8 cellular contexts compared by ENCODE assay signal in the genomic region with DNA sequence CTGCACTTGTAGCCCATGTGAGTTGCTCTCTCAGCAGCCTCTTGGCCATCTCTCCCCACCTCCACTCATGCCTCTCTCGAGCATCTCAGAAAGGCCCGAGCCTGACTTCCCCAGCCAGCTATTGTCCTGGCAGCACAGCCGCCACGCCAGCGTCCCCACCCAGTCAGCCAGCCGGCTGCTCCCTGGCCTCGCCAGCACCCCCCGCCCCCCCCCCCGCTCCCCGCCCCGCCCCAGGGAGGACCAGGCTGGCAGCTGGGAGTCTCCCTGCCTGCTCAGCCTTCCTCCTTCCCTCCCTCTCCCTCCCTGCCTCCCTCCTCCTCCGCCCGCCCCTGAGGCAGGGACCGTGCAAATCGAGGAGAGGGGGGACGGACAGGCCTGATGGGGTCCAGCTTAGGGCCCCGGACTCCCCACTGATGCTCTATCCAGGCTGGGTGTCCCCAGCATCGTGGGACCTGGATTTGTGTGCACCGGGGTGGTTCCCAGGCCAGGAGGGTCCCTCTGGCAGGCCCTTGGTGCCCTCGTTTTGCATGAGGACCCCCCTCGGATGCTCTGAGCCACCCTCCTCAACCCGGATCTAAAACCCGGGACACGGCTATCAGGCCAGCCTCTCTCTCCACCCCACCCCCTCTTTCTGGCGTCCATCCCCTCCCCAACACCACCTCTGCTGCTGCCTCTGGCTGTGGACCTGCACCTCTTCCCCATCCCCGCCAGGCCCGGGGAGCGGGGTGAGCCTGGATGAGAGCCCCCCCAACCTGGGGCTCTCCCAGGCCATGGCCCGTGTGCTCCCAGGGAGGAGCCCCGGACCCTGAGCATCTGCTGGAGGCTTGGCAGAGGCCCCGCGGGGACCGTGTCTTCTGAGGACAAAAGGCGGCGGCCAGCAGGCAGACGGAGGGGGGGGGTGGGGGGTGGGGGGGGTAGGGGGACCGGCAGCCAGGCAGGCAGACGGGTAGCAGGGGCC. TPM values are rescaled to one million over a fixed set of nuclear protein-coding genes. Genes with fewer than 3 reads are reported as not detected.
DNase-seq lines count a peak whose midpoint lies in the region; ATAC-seq and TF ChIP-seq lines count a peak whose summit lies in the region.

A gene with protein sequence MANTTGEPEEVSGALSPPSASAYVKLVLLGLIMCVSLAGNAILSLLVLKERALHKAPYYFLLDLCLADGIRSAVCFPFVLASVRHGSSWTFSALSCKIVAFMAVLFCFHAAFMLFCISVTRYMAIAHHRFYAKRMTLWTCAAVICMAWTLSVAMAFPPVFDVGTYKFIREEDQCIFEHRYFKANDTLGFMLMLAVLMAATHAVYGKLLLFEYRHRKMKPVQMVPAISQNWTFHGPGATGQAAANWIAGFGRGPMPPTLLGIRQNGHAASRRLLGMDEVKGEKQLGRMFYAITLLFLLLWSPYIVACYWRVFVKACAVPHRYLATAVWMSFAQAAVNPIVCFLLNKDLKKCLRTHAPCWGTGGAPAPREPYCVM (plus strand): TSS at position 621 of the 958 bp plus-strand sequence. CDS start 27,833 bp downstream, outside the sequence.

- CTCF ChIA-PET in AG04449 (lab: Yijun Ruan, JAX), result interaction anchor here (1.1 kb wide), 1 partner anchor 22 kb away, joined by 3 read pairs; no protein-coding TSS in a partner anchor

- no peak for DNase-seq in AG04449 (ENCODE audit: low read depth, low spot score)
- peak; percentile 73 for DNase-seq in MG63
- DNase-seq in adrenal gland, result peak; percentile 7 to 59 (median 35)
- DNase-seq in right cardiac atrium, result peak; percentile 71 to 85 (median 82)
- DNase-seq in effector memory CD8-positive, alpha-beta T cell, result no peak

- H3K27me3 ChIP-seq in MG63 (no peaks in the 10 kb centered on the region), adrenal gland (peaks cover 4% of the 10 kb centered on the region), right cardiac atrium (ENCODE audit: control insufficient read depth, insufficient read depth) (no peaks in the 10 kb centered on the region), rectal smooth muscle tissue (ENCODE audit: control insufficient read depth, insufficient read depth, low read length) (peaks cover 2% of the 10 kb centered on the region)

- no peak within 1 kb of the TSS for H3K27ac Mint-ChIP-seq in effector memory CD8-positive, alpha-beta T cell

- H3K4me3 ChIP-seq in AG04449 (ENCODE audit: low read depth, low read length), result peak within 1 kb of the TSS; percentile 67
- peak within 1 kb of the TSS; percentile 54 for H3K4me3 ChIP-seq in MG63
- peak within 1 kb of the TSS in 1 of 4 donors; percentile 50 for H3K4me3 ChIP-seq in adrenal gland
- peak within 1 kb of the TSS; percentile 57 for H3K4me3 ChIP-seq in right cardiac atrium (ENCODE audit: low read length)
- peak within 1 kb of the TSS; percentile 60 for H3K4me3 ChIP-seq in rectal smooth muscle tissue (ENCODE audit: low read length)

- no peak within 1 kb of the TSS for H3K27ac ChIP-seq in adrenal gland
- H3K27ac ChIP-seq in right cardiac atrium (ENCODE audit: low read length), result peak within 1 kb of the TSS; percentile 67
- peak within 1 kb of the TSS; percentile 35 for H3K27ac ChIP-seq in rectal smooth muscle tissue (ENCODE audit: low read depth, low read length)

- H3K9me3 Mint-ChIP-seq in effector memory CD8-positive, alpha-beta T cell, result no peaks in the 10 kb centered on the region

- intact Hi-C loops in adrenal gland (cut with DNase I) (no loop called here), right cardiac atrium (cut with DNase I) (no loop called here)

- TF ChIP-seq POLR2A in adrenal gland (IDR thresholded peaks at IDR 0.05), result no peak

- H3K36me3 Mint-ChIP-seq in effector memory CD8-positive, alpha-beta T cell (ENCODE audit: insufficient read depth), result no peaks in the 10 kb centered on the region

- no peaks in the 10 kb centered on the region for H3K36me3 ChIP-seq in MG63
- no peaks in the 10 kb centered on the region for H3K36me3 ChIP-seq in adrenal gland (replicated peaks in 1 of 2)
- no peaks in the 10 kb centered on the region for H3K36me3 ChIP-seq in rectal smooth muscle tissue (ENCODE audit: control insufficient read depth, insufficient read depth, low read length)

- no peaks in the 10 kb centered on the region for H3K4me1 ChIP-seq in adrenal gland (replicated peaks in 1 of 2)
- no peaks in the 10 kb centered on the region for H3K4me1 ChIP-seq in right cardiac atrium (ENCODE audit: control insufficient read depth, insufficient read depth, low read length)
- no peaks in the 10 kb centered on the region for H3K4me1 ChIP-seq in rectal smooth muscle tissue (ENCODE audit: control insufficient read depth, insufficient read depth, low read length)

- 2 to 27% (median 3%) methylated on average over 9 to 32 of the region's 38 CpGs for WGBS in adrenal gland, 4 donors
- 2% methylated on average over 30 of the region's 38 CpGs for whole genome bisulfite sequencing in right cardiac atrium

- ATAC-seq in right cardiac atrium, result peak; percentile 95 to 97
- no peak for ATAC-seq in effector memory CD8-positive, alpha-beta T cell (replicated peaks)
- ATAC-seq in GM19328 (IDR thresholded peaks at IDR 0.05; ENCODE audit: unreplicated experiment), result no peak
- ATAC-seq in HG03432 (IDR thresholded peaks at IDR 0.05; ENCODE audit: unreplicated experiment), result no peak

- no peaks in the 10 kb centered on the region for H3K4me1 Mint-ChIP-seq in effector memory CD8-positive, alpha-beta T cell (ENCODE audit: low read depth in 2 of 2)

- no peak within 1 kb of the TSS for H3K9ac ChIP-seq in rectal smooth muscle tissue (ENCODE audit: low read length)

- POLR2A ChIA-PET in AG04449 (lab: Yijun Ruan, JAX), result interaction anchor here (0.5 to 0.7 kb wide), 3 partner anchors 9 to 54 kb away, joined by 3 read pairs; a partner anchor contains a TSS

- peaks cover 0 to 13% of the 10 kb centered on the region in 2 donors for H3K27me3 Mint-ChIP-seq in effector memory CD8-positive, alpha-beta T cell

- peak within 1 kb of the TSS in 1 of 2 donors; percentile 19 for H3K4me3 Mint-ChIP-seq in effector memory CD8-positive, alpha-beta T cell

- TF ChIP-seq CTCF in AG04449 (IDR thresholded peaks at IDR 0.05; ENCODE audit: insufficient read depth, low read length, missing control alignments), result no peak
- TF ChIP-seq CTCF in adrenal gland (IDR thresholded peaks at IDR 0.05), result no peak

- no peaks in the 10 kb centered on the region for H3K9me3 ChIP-seq in MG63
- no peaks in the 10 kb centered on the region for H3K9me3 ChIP-seq in adrenal gland (replicated peaks in 1 of 3)
- H3K9me3 ChIP-seq in right cardiac atrium (ENCODE audit: control insufficient read depth, low read length), result no peaks in the 10 kb centered on the region

RNA-seq across cellular contexts. Expression of the gene that starts here (rescaled TPM):
- 0.63 TPM in 1 of 2 replicates, not detected in the other for total RNA-seq in MG63 (2014; rRNA removed; shearing (Covaris generic); ENCODE audit: low replicate concordance)
- total RNA-seq in adrenal gland, result 1 to 10 TPM in 7 of 8 donors, under 1 TPM in 1; 0.61 to 5.0 (median 2.1) TPM
- polyA plus RNA-seq in adrenal gland, result 1 to 10 TPM; 2.1 to 4.7 (median 4.0) TPM
- 1 to 10 TPM; 2.2 to 2.9 (median 2.5) TPM for total RNA-seq in right cardiac atrium
- 1.00 TPM for polyA plus RNA-seq in right cardiac atrium

Comparison
In these comparisons a context has a peak if more than half of its experiments do, and no peak if none do; other contexts are left out.
1. Peak in DNase-seq and H3K4me3 ChIP-seq in MG63; RNA of the gene not detected or under 1 TPM.
2. DNase-seq: peak in adrenal gland (7 of 7) and right cardiac atrium (3 of 3); none in AG04449 (single experiment) and effector memory CD8-positive, alpha-beta T cell (0 of 3).
3. H3K27ac ChIP-seq: peak in right cardiac atrium (single experiment) and rectal smooth muscle tissue (single experiment); none in adrenal gland (0 of 5).
4. ATAC-seq: peak in right cardiac atrium (2 of 2); none in effector memory CD8-positive, alpha-beta T cell (single experiment), GM19328 (single experiment) and HG03432 (single experiment).